In the genomic region with DNA sequence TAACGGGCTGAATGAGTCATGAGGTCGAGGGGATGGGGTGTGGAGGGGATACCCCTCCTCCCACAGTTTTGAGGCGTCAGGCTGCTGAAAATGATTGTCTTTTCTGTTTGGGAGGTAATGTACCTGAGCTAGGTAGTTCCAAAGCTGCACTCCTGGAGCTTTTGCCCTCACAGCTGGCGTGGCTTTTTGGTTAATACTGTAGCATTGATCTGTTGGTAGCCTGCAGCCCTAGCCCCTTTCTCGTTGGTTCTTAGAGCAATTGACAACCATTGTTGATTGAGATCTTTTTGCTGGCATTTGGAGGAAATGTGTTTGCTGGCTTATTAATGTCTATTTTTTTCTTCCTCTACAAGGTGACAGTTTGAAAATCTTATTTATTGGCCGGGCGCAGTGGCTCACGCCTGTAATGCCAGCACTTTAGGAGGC, we compare ENCODE assay signal across 8 cellular contexts. TPM values are rescaled to one million over a fixed set of nuclear protein-coding genes. Genes with fewer than 3 reads are reported as not detected.
A peak's percentile ranks its signal among the peaks of the same experiment; 100 is the strongest.
DNase-seq lines count a peak whose midpoint lies in the region; ATAC-seq and TF ChIP-seq lines count a peak whose summit lies in the region.

No MANE protein-coding gene starts in this region.

- peak overlapping the region; percentile 100 for H3K27ac Mint-ChIP-seq in activated CD8-positive, alpha-beta T cell treated with anti-CD3 and anti-CD28 coated beads for 36 hours

- H4K20me1 ChIP-seq in hepatocyte (ENCODE audit: insufficient read depth, poor library complexity, severe bottlenecking) = peaks cover 34% of the 10 kb centered on the region

- no peaks in the 10 kb centered on the region for H3K9me2 ChIP-seq in hepatocyte (replicated peaks; ENCODE audit: insufficient read depth)

- intact Hi-C loops in activated CD8-positive, alpha-beta T cell treated with anti-CD3 and anti-CD28 coated beads for 36 hours (cut with micrococcal nuclease) = loop anchor here (1.0 to 5.0 kb wide), 2 partner anchors 22 to 332 kb away; a partner anchor contains a TSS
- intact Hi-C loops in left colon (cut with DNase I, micrococcal nuclease) = no loop called here

- H3K27me3 Mint-ChIP-seq in activated CD8-positive, alpha-beta T cell treated with anti-CD3 and anti-CD28 coated beads for 36 hours = no peaks in the 10 kb centered on the region

- peak overlapping the region; percentile 80 for H3K4me2 ChIP-seq in hepatocyte

- H3K4me1 ChIP-seq in HAP-1 = peaks cover 11% of the 10 kb centered on the region
- H3K4me1 ChIP-seq in hepatocyte (ENCODE audit: insufficient read depth) = peaks cover 22% of the 10 kb centered on the region

- no peaks in the 10 kb centered on the region for H3K27me3 ChIP-seq in HAP-1 (ENCODE audit: low read depth)
- no peaks in the 10 kb centered on the region for H3K27me3 ChIP-seq in hepatocyte

- H3K4me3 Mint-ChIP-seq in activated CD8-positive, alpha-beta T cell treated with anti-CD3 and anti-CD28 coated beads for 36 hours = peak overlapping the region; percentile 99

- no peak overlapping the region for H2AFZ ChIP-seq in hepatocyte

- 18% methylated on average over 8 of the region's 8 CpGs for WGBS in hepatocyte (ENCODE audit: low lambda C conversion rate, missing lambda C conversion rate)

- H3K9me3 ChIP-seq in HAP-1 = no peaks in the 10 kb centered on the region
- H3K9me3 ChIP-seq in hepatocyte (ENCODE audit: low read depth) = no peaks in the 10 kb centered on the region

- H3K36me3 Mint-ChIP-seq in activated CD8-positive, alpha-beta T cell treated with anti-CD3 and anti-CD28 coated beads for 36 hours (ENCODE audit: low read depth) = peaks cover 73% of the 10 kb centered on the region

- H3K27ac ChIP-seq in hepatocyte (peak overlapping the region; percentile 100), skin epidermis (peak overlapping the region; percentile 35 to 100 (median 99))

- in situ Hi-C loops in HAP-1 (cut with MboI; ENCODE audit: low sequenced_read_pairs) = loop anchor here (25.0 kb wide), 2 partner anchors 337 to 512 kb away; a partner anchor contains a TSS

- ATAC-seq in activated CD8-positive, alpha-beta T cell treated with anti-CD3 and anti-CD28 coated beads for 36 hours = no peak
- ATAC-seq in GM21528 (IDR thresholded peaks at IDR 0.05; ENCODE audit: low FRiP score, unreplicated experiment) = no peak
- no peak for ATAC-seq in HG03354 (IDR thresholded peaks at IDR 0.05; ENCODE audit: poor library complexity, severe bottlenecking, unreplicated experiment)
- no peak for ATAC-seq in left colon

- POLR2A ChIA-PET in activated CD8-positive, alpha-beta T cell treated with anti-CD3 and anti-CD28 coated beads for 36 hours (lab: Charles Lee) = interaction anchor here (1.4 to 20.4 kb wide), 4 partner anchors 8 to 55 kb away, joined by 5 to 485 read pairs (median 9); a partner anchor contains a TSS

- H3K79me2 ChIP-seq in hepatocyte = peaks cover 72% of the 10 kb centered on the region

- no peak for DNase-seq in HAP-1 (ENCODE audit: low spot score in 2 of 2)
- no peak for DNase-seq in activated CD8-positive, alpha-beta T cell treated with anti-CD3 and anti-CD28 coated beads for 36 hours
- no peak for DNase-seq in hepatocyte (ENCODE audit: low spot score)
- no peak for DNase-seq in left colon
- no peak for DNase-seq in D341Med (ENCODE audit: low spot score)

- no peaks in the 10 kb centered on the region for H3K9me3 Mint-ChIP-seq in activated CD8-positive, alpha-beta T cell treated with anti-CD3 and anti-CD28 coated beads for 36 hours

- peaks cover 57% of the 10 kb centered on the region for H3K4me1 Mint-ChIP-seq in activated CD8-positive, alpha-beta T cell treated with anti-CD3 and anti-CD28 coated beads for 36 hours (ENCODE audit: low read depth)

- CTCF ChIA-PET in activated CD8-positive, alpha-beta T cell treated with anti-CD3 and anti-CD28 coated beads for 36 hours (lab: Charles Lee) = interaction anchor here (1.9 kb wide), 1 partner anchor 121 kb away, joined by 5 read pairs; no protein-coding TSS in a partner anchor

- TF ChIP-seq CTCF in activated CD8-positive, alpha-beta T cell treated with anti-CD3 and anti-CD28 coated beads for 36 hours (IDR thresholded peaks at IDR 0.05) = no peak
- no peak for TF ChIP-seq CTCF in hepatocyte (IDR thresholded peaks at IDR 0.05; ENCODE audit: poor library complexity)

- H3K36me3 ChIP-seq in HAP-1 (replicated peaks) (peaks cover 66% of the 10 kb centered on the region), hepatocyte (replicated peaks; ENCODE audit: insufficient read depth, low read depth) (no peaks in the 10 kb centered on the region)

- H3K4me3 ChIP-seq in HAP-1 = peak overlapping the region; percentile 91
- peak overlapping the region; percentile 74 for H3K4me3 ChIP-seq in hepatocyte
- peak overlapping the region; percentile 63 to 100 (median 99) for H3K4me3 ChIP-seq in skin epidermis

RNA-seq across cellular contexts. Expression of a gene that starts 1.8 kb away (rescaled TPM):
- 100 to 1,000 TPM; 322 to 333 TPM for total RNA-seq in activated CD8-positive, alpha-beta T cell treated with anti-CD3 and anti-CD28 coated beads for 36 hours
- 29.3 and 50.4 TPM in 2 replicates for total RNA-seq in hepatocyte
- polyA plus RNA-seq in hepatocyte = 124 and 128 TPM in 2 replicates
- 10 to 100 TPM; 86.6 to 98.5 TPM for total RNA-seq in left colon

RNA-seq across cellular contexts. Expression of a gene that starts 21.6 kb away (rescaled TPM):
- 100 to 1,000 TPM; 309 to 323 TPM for total RNA-seq in activated CD8-positive, alpha-beta T cell treated with anti-CD3 and anti-CD28 coated beads for 36 hours
- total RNA-seq in hepatocyte = 106 and 107 TPM in 2 replicates
- polyA plus RNA-seq in hepatocyte = 214 and 244 TPM in 2 replicates
- 100 to 1,000 TPM; 221 to 301 TPM for total RNA-seq in left colon

RNA-seq across cellular contexts. Expression of a gene that starts 39.1 kb away (rescaled TPM):
- 10 to 100 TPM; 31.2 to 31.5 TPM for total RNA-seq in activated CD8-positive, alpha-beta T cell treated with anti-CD3 and anti-CD28 coated beads for 36 hours
- total RNA-seq in hepatocyte = 15.1 and 22.6 TPM in 2 replicates
- 25.9 and 29.2 TPM in 2 replicates for polyA plus RNA-seq in hepatocyte
- total RNA-seq in left colon = 10 to 100 TPM; 84.3 to 90.0 TPM

RNA-seq across cellular contexts. Expression of a gene that starts 53.7 kb away (rescaled TPM):
- 1 to 10 TPM; 2.1 to 2.5 TPM for total RNA-seq in activated CD8-positive, alpha-beta T cell treated with anti-CD3 and anti-CD28 coated beads for 36 hours
- total RNA-seq in hepatocyte (0.13 and 0.72 TPM in 2 replicates), left colon (1 to 10 TPM in 1 of 2 donors, under 1 TPM in 1; 0.47 to 1.3 TPM)
- 0.49 and 2.3 TPM in 2 replicates for polyA plus RNA-seq in hepatocyte
